In genomic region chr2:123769001-123769400, GRCh38 we compare ENCODE assay signal across 8 cellular contexts.
"Had no signal": no experiment of that assay in that cellular context is flagged by ENCODE, and none has a peak within 500 bp of the region (broad histone marks: within the 10 kb centered on the region; RNA-seq: fewer than 3 reads in every experiment).

No MANE protein-coding gene starts in this region.

- ATAC-seq: HCT116 had no signal

- H2AFZ ChIP-seq: GM23248 had no signal

- H3K36me3 ChIP-seq: HAP-1 had no signal

- H3K27ac ChIP-seq: GM23248, KMS-11 had no signal

- H3K9ac ChIP-seq: GM23248, KMS-11 had no signal

- H3K9me3 ChIP-seq: HAP-1 had no signal

- H3K4me3 ChIP-seq: GM23248, HAP-1 had no signal

- DNase-seq: GM23248, GOT3, H7, IMR-90, KBM-7 had no signal

- H3K4me1 ChIP-seq: HAP-1 had no signal

- H3K4me2 ChIP-seq: KMS-11 had no signal
